Comparison of ENCODE assay signal across 8 cellular contexts in the genomic region with DNA sequence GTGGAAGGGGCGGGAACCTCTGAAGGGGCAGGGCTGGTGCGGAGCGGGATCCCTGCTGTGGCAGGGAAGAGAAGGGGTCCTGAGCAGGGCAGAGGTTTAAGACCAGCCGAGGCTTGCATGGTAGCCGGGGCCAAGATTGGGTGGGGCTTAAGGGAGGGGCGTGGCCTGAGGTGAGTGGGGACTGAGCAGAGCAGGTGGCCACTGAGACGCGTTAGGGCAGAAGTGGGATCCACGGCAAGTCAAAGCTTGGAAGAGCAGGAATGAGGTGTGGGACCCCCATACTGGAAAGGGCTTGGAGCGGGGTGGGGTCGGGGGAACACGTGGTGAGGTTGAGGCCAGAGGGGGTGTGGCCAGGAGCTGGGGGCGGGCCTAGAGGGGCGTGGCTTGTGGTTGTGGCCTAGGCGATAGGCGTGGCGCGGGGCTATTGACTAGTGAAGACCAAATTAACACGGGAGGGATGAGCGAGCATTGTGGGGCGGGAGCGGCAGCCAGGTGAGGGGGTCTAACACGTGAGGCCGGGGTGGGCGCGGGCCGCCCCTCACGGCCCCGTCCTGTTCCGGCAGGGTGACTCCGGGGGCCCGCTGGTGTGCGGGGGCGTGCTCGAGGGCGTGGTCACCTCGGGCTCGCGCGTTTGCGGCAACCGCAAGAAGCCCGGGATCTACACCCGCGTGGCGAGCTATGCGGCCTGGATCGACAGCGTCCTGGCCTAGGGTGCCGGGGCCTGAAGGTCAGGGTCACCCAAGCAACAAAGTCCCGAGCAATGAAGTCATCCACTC. TPM values are rescaled to one million over a fixed set of nuclear protein-coding genes. Genes with fewer than 3 reads are reported as not detected.
DNase-seq lines count a peak whose midpoint lies in the region; ATAC-seq and TF ChIP-seq lines count a peak whose summit lies in the region.
"Had no signal": no experiment of that assay in that cellular context is flagged by ENCODE, and none has a peak within 500 bp of the region (broad histone marks: within the 10 kb centered on the region; RNA-seq: fewer than 3 reads in every experiment).

No MANE protein-coding gene starts in this region.

- H3K27ac Mint-ChIP-seq in activated B cell treated with CpG ODN at 0.5 μM for 24 hours: peak overlapping the region; percentile 46

- ATAC-seq in activated B cell treated with CpG ODN at 0.5 μM for 24 hours (ENCODE audit: low read depth): peak; percentile 45

- H3K9me3 Mint-ChIP-seq in activated B cell treated with CpG ODN at 0.5 μM for 24 hours: no peaks in the 10 kb centered on the region

- intact Hi-C loops in activated B cell treated with CpG ODN at 0.5 μM for 24 hours (cut with micrococcal nuclease) (loop anchor here (1.0 to 2.0 kb wide), 7 partner anchors 31 to 138 kb away; partner anchors contain the start of genes GRIN3B, KISS1R, MED16 and PTBP1), lower leg skin (cut with DNase I; ENCODE audit: low total_unique reads) (no loop called here)

- peak overlapping the region; percentile 72 for H3K4me3 Mint-ChIP-seq in activated B cell treated with CpG ODN at 0.5 μM for 24 hours

- H3K4me1 Mint-ChIP-seq in activated B cell treated with CpG ODN at 0.5 μM for 24 hours: peaks cover 16% of the 10 kb centered on the region

- in situ Hi-C loops in T47D (cut with HindIII; ENCODE audit: low pct_unique_long_range_greater_than_20kb, low sequenced_read_pairs): no loop called here

- TF ChIP-seq POLR2A in lower leg skin (IDR thresholded peaks at IDR 0.05): no peak

- DNase-seq in HUDEP-2 (lab: John Stamatoyannopoulos, UW; ENCODE audit: unreplicated experiment in 76 of 76) (peak in 57 of 76 experiments; percentile 20 to 86 (median 67)), activated B cell treated with CpG ODN at 0.5 μM for 24 hours (peak; percentile 64), T47D (ENCODE audit: low read depth in 1 of 2, low spot score in 1 of 2) (peak; percentile 57 to 61), lower leg skin (ENCODE audit: low spot score in 2 of 2) (peak; percentile 69 to 94), HT-29 (ENCODE audit: low spot score) (no peak), DMS79 treated with DMSO at 0.1 percent for 48 hours (lab: John Stamatoyannopoulos, UW) (no peak)
- peak; percentile 45 to 73 for DNase-seq in stimulated activated CD8-positive, alpha-beta memory T cell treated with anti-CD3 and anti-CD28 coated beads, Interleukin-7, amount 100 ng/mL, for 48 hours (ENCODE audit: extremely low read depth in 1 of 2, low read depth in 1 of 2)

- TF ChIP-seq CTCF in activated B cell treated with CpG ODN at 0.5 μM for 24 hours (IDR thresholded peaks at IDR 0.05) (no peak), lower leg skin (IDR thresholded peaks at IDR 0.05) (no peak)

- H3K36me3 Mint-ChIP-seq in activated B cell treated with CpG ODN at 0.5 μM for 24 hours (ENCODE audit: low read depth): peaks cover 7% of the 10 kb centered on the region

- H3K4me3 ChIP-seq in lower leg skin (ENCODE audit: low read depth, poor library complexity, severe bottlenecking): no peak overlapping the region

- POLR2A ChIA-PET in activated B cell treated with CpG ODN at 0.5 μM for 24 hours (lab: Charles Lee): interaction anchor here (0.6 to 2.6 kb wide), 7 partner anchors 31 to 205 kb away, joined by 3 to 52 read pairs (median 10); partner anchors contain the start of genes ARHGAP45, KISS1R, MED16 and R3HDM4

- 19 to 29% methylated on average over 41 to 44 of the region's 51 CpGs for WGBS in lower leg skin, 2 donors

- H3K27me3 Mint-ChIP-seq in activated B cell treated with CpG ODN at 0.5 μM for 24 hours: peaks cover 6% of the 10 kb centered on the region

- CTCF ChIA-PET in activated B cell treated with CpG ODN at 0.5 μM for 24 hours (lab: Charles Lee): interaction anchor here (0.6 to 2.9 kb wide), 7 partner anchors 44 to 407 kb away, joined by 3 to 34 read pairs (median 15); partner anchors contain the start of gene WDR18

RNA-seq across cellular contexts. Expression of gene CFD, which starts 3.3 kb away (rescaled TPM):
- 0.54 TPM in 1 of 2 replicates, not detected in the other for total RNA-seq in activated B cell treated with CpG ODN at 0.5 μM for 24 hours
- total RNA-seq in lower leg skin: 100 to 1,000 TPM; 263 to 871 (median 364) TPM
- 1.1 and 1.4 TPM in 2 replicates for total RNA-seq in HT-29 (2014; rRNA removed; shearing (Covaris generic))

RNA-seq across cellular contexts. Expression of gene ELANE, which starts 10.6 kb away (rescaled TPM):
- total RNA-seq in activated B cell treated with CpG ODN at 0.5 μM for 24 hours: not detected in 2 replicates
- total RNA-seq in lower leg skin: 1 to 10 TPM in 1 of 4 donors, under 1 TPM in 1, not detected in 2; 0.51 to 1.9 TPM
- total RNA-seq in HT-29 (2014; rRNA removed; shearing (Covaris generic)): not detected in 2 replicates

RNA-seq across cellular contexts. Expression of gene PRTN3, which starts 21.9 kb away (rescaled TPM):
- not detected in 2 replicates for total RNA-seq in activated B cell treated with CpG ODN at 0.5 μM for 24 hours
- under 1 TPM in 1 of 4 donors, not detected in 3; 0.86 TPM for total RNA-seq in lower leg skin
- total RNA-seq in HT-29 (2014; rRNA removed; shearing (Covaris generic)): not detected in 2 replicates

RNA-seq across cellular contexts. Expression of gene MED16, which starts 30.3 kb away (rescaled TPM):
- total RNA-seq in activated B cell treated with CpG ODN at 0.5 μM for 24 hours (76.1 and 79.3 TPM in 2 replicates), lower leg skin (10 to 100 TPM; 41.7 to 62.3 (median 45.5) TPM)
- total RNA-seq in HT-29 (2014; rRNA removed; shearing (Covaris generic)): 31.8 and 32.4 TPM in 2 replicates

RNA-seq across cellular contexts. Expression of gene RNU6-9, which starts 30.6 kb away (rescaled TPM):
- total RNA-seq in activated B cell treated with CpG ODN at 0.5 μM for 24 hours (not detected in 2 replicates), lower leg skin (not detected)
- not detected in 2 replicates for total RNA-seq in HT-29 (2014; rRNA removed; shearing (Covaris generic))
- total RNA-seq: temporal lobe had no signal

Comparison
In these comparisons a context has a peak if more than half of its experiments do, and no peak if none do; other contexts are left out.
1. DNase-seq: peak in HUDEP-2 (57 of 76), activated B cell treated with CpG ODN at 0.5 μM for 24 hours (single experiment), T47D (2 of 2), lower leg skin (2 of 2) and stimulated activated CD8-positive, alpha-beta memory T cell treated with anti-CD3 and anti-CD28 coated beads, Interleukin-7, amount 100 ng/mL, for 48 hours (2 of 2); none in HT-29 (single experiment) and DMS79 treated with DMSO at 0.1 percent for 48 hours (single experiment).
2. RNA of gene CFD, which starts 3.3 kb away (total RNA-seq): 263 to 871 TPM in lower leg skin; 1.1 to 1.4 TPM in HT-29 and 0.54 TPM in activated B cell treated with CpG ODN at 0.5 μM for 24 hours; every median in the first group is over 100 times any median in the second.